Comparison of ENCODE assay signal across 30 cellular contexts in the genomic region with DNA sequence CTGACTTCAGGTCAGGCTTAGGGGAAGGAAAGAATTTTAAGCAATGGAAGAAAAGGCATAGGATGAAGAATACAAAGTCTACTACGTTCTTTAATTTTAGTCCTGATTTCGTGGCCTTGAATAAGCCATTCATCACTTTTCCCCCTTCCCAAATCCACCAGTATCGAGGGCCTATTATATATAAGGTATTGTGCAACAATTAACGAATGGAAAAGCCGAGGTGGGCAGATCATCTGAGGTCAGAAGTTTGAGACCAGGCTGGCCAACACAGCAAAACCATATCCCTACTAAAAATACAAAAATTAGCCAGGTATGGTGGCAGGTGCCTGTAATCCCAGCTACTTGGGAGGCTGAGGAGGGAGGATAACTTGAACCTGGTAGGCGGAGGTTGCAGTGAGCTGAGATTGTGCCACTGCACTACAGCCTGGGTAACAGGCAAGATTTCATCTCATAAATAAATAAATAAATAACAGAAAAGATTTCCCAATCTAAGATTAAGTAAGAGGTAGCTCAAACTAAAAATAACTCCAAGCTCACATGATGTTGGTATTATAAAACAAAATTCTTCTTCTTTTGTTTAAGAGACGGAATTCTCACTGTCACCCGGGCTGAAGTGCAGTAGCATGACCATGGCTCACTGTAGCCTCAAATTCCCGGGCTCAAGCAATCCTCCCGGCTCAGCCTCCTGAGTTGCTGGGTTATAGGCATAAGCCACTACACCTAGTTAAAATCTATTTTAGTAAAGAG. TPM values are rescaled to one million over a fixed set of nuclear protein-coding genes. Genes with fewer than 3 reads are reported as not detected.
DNase-seq lines count a peak whose midpoint lies in the region; ATAC-seq and TF ChIP-seq lines count a peak whose summit lies in the region.
"Had no signal": no experiment of that assay in that cellular context is flagged by ENCODE, and none has a peak within 500 bp of the region (broad histone marks: within the 10 kb centered on the region; RNA-seq: fewer than 3 reads in every experiment).

No MANE protein-coding gene starts in this region.

- no peak overlapping the region for H2BK20ac ChIP-seq in IMR-90 (ENCODE audit: low read depth, low read length)

- H3K27ac ChIP-seq in IMR-90 (ENCODE audit: insufficient read depth, low read length) (no peak overlapping the region), lower lobe of right lung (peak overlapping the region; percentile 29)
- H3K27ac ChIP-seq in CD8-positive, alpha-beta memory T cell (ENCODE audit: low read depth, low read length): no peak overlapping the region
- H3K27ac ChIP-seq: coronary artery had no signal

- BruUV-seq in IMR-90 (replicated peaks; lab: Mats Ljungman, UMichigan): no TSS peak

- in situ Hi-C loops in IMR-90 (cut with MboI; ENCODE audit: low sequenced_read_pairs): no loop called here

- H3K9ac ChIP-seq in IMR-90 (ENCODE audit: low read depth, low read length): no peak overlapping the region

- H3K14ac ChIP-seq in IMR-90 (replicated peaks; ENCODE audit: low read depth, low read length): no peak overlapping the region

- no peak overlapping the region for H3K56ac ChIP-seq in IMR-90 (ENCODE audit: extremely low read depth, insufficient read depth, low read length)

- H4K91ac ChIP-seq in IMR-90 (ENCODE audit: insufficient read depth, low read depth, low read length): no peak overlapping the region

- dilution Hi-C loops in IMR-90 (cut with HindIII; ENCODE audit: low sequenced_read_pairs, unreplicated experiment): no loop called here

- H3K4me1 ChIP-seq in IMR-90 (ENCODE audit: control insufficient read depth, insufficient read depth, low read length): no peaks in the 10 kb centered on the region
- peaks cover 35% of the 10 kb centered on the region for H3K4me1 ChIP-seq in lower lobe of right lung
- H3K4me1 ChIP-seq in CD8-positive, alpha-beta memory T cell (ENCODE audit: insufficient read depth, low read length): no peaks in the 10 kb centered on the region

- POLR2A ChIA-PET in IMR-90 (lab: Charles Lee; ENCODE audit: unreplicated experiment): no interaction called here
- POLR2A ChIA-PET in CD8-positive, alpha-beta memory T cell (lab: Charles Lee): no interaction called here

- no peak overlapping the region for H4K5ac ChIP-seq in IMR-90 (ENCODE audit: low read depth, low read length)

- no peak for ATAC-seq in IMR-90 (ENCODE audit: low read depth)
- ATAC-seq in lower lobe of right lung: peak; percentile 45 to 64
- ATAC-seq in HG03159 (IDR thresholded peaks at IDR 0.05; ENCODE audit: unreplicated experiment): no peak
- ATAC-seq: activated CD8-positive, alpha-beta memory T cell treated with anti-CD3 and anti-CD28 coated beads, Interleukin-2, amount 10 ng/mL, durations not matched to agents 7 days and 5 days; activated T-cell treated with anti-CD3 and anti-CD28 coated beads, Interleukin-2, amount 50 U/mL, for 72 hours; effector memory CD8-positive, alpha-beta T cell; naive thymus-derived CD4-positive, alpha-beta T cell; stimulated activated memory B cell treated with anti-CD40 and anti-IgM and Interleukin-4, amounts not matched to agents 10 μg/mL and 1 μg/mL and 100 μg/mL, for 72 hours; WTC11 had no signal

- no peak overlapping the region for H2AK5ac ChIP-seq in IMR-90 (ENCODE audit: low read depth, low read length)

- intact Hi-C loops in IMR-90 (cut with micrococcal nuclease) (loop anchor here (2.0 kb wide), 1 partner anchor 23 kb away; no protein-coding TSS in a partner anchor), lower lobe of right lung (cut with DNase I) (no loop called here)
- intact Hi-C loops in activated T-helper 1 cell treated with anti-CD3 and anti-CD28 coated beads, Interleukin-12 subunit alpha, Interleukin-12 subunit beta, Interleukin-2, Interleukin-4 antibody, amounts not matched to agents 30 ng/mL and 10 ng/mL and 1 ng/mL, durations not matched to agents 14 hours and 24 hours and 36 hours (cut with micrococcal nuclease): no loop called here

- H3K36me3 ChIP-seq in IMR-90 (ENCODE audit: control insufficient read depth, insufficient read depth, low read length): peaks cover 11% of the 10 kb centered on the region
- peaks cover 11% of the 10 kb centered on the region for H3K36me3 ChIP-seq in lower lobe of right lung
- H3K36me3 ChIP-seq in CD8-positive, alpha-beta memory T cell (ENCODE audit: insufficient read depth, low read length): no peaks in the 10 kb centered on the region
- H3K36me3 ChIP-seq: spleen had no signal

- no peak overlapping the region for H3K4me2 ChIP-seq in IMR-90 (ENCODE audit: low read depth, low read length)

- H3K36me3 Mint-ChIP-seq in activated T-helper 1 cell treated with anti-CD3 and anti-CD28 coated beads, Interleukin-12 subunit alpha, Interleukin-12 subunit beta, Interleukin-2, Interleukin-4 antibody, amounts not matched to agents 30 ng/mL and 10 ng/mL and 1 ng/mL, durations not matched to agents 14 hours and 24 hours and 36 hours (ENCODE audit: low read depth): no peaks in the 10 kb centered on the region
- H3K36me3 Mint-ChIP-seq in CD8-positive, alpha-beta memory T cell: no peaks in the 10 kb centered on the region
- H3K36me3 Mint-ChIP-seq: activated CD8-positive, alpha-beta memory T cell treated with anti-CD3 and anti-CD28 coated beads, Interleukin-2, amount 10 ng/mL, durations not matched to agents 7 days and 5 days; CD4-positive, CD25-positive, alpha-beta regulatory T cell; stimulated activated memory B cell treated with anti-CD40 and anti-IgM and Interleukin-4, amounts not matched to agents 10 μg/mL and 1 μg/mL and 100 μg/mL, for 72 hours had no signal

- H4K20me1 ChIP-seq in IMR-90 (ENCODE audit: insufficient read depth, low read length): no peaks in the 10 kb centered on the region

- H2BK120ac ChIP-seq in IMR-90 (ENCODE audit: low read depth, low read length): no peak overlapping the region

- no peak overlapping the region for H2BK5ac ChIP-seq in IMR-90 (ENCODE audit: low read depth, low read length, poor library complexity, severe bottlenecking)

- no peak overlapping the region for H2BK15ac ChIP-seq in IMR-90 (ENCODE audit: low read depth, low read length)

- H3K27me3 ChIP-seq in IMR-90 (ENCODE audit: control insufficient read depth, insufficient read depth, low read length): no peaks in the 10 kb centered on the region
- H3K27me3 ChIP-seq in lower lobe of right lung (ENCODE audit: low read depth): no peaks in the 10 kb centered on the region
- H3K27me3 ChIP-seq in CD8-positive, alpha-beta memory T cell (ENCODE audit: insufficient read depth, low read length, poor library complexity, severe bottlenecking): no peaks in the 10 kb centered on the region
- H3K27me3 ChIP-seq: spleen had no signal

- no CpG with 5 or more reads among the region's 10 CpGs for WGBS in IMR-90 (ENCODE audit: extremely low coverage in 2 of 2, insufficient read length in 1 of 2), 2 experiments

- no peak overlapping the region for H3K27ac Mint-ChIP-seq in activated T-helper 1 cell treated with anti-CD3 and anti-CD28 coated beads, Interleukin-12 subunit alpha, Interleukin-12 subunit beta, Interleukin-2, Interleukin-4 antibody, amounts not matched to agents 30 ng/mL and 10 ng/mL and 1 ng/mL, durations not matched to agents 14 hours and 24 hours and 36 hours
- H3K27ac Mint-ChIP-seq in CD8-positive, alpha-beta memory T cell: no peak overlapping the region
- H3K27ac Mint-ChIP-seq: activated CD8-positive, alpha-beta memory T cell treated with anti-CD3 and anti-CD28 coated beads, Interleukin-2, amount 10 ng/mL, durations not matched to agents 7 days and 5 days; activated naive CD4-positive, alpha-beta T cell treated with anti-CD3 and anti-CD28 coated beads for 36 hours; activated T-cell treated with anti-CD3 and anti-CD28 coated beads, Interleukin-2, amount 50 U/mL, for 72 hours; effector memory CD8-positive, alpha-beta T cell; naive thymus-derived CD4-positive, alpha-beta T cell; stimulated activated memory B cell treated with anti-CD40 and anti-IgM and Interleukin-4, amounts not matched to agents 10 μg/mL and 1 μg/mL and 100 μg/mL, for 72 hours; WTC11 had no signal

- H3K23ac ChIP-seq in IMR-90 (ENCODE audit: low read depth, low read length): no peak overlapping the region

- no peak overlapping the region for H3K4me3 Mint-ChIP-seq in activated T-helper 1 cell treated with anti-CD3 and anti-CD28 coated beads, Interleukin-12 subunit alpha, Interleukin-12 subunit beta, Interleukin-2, Interleukin-4 antibody, amounts not matched to agents 30 ng/mL and 10 ng/mL and 1 ng/mL, durations not matched to agents 14 hours and 24 hours and 36 hours
- no peak overlapping the region for H3K4me3 Mint-ChIP-seq in CD8-positive, alpha-beta memory T cell
- H3K4me3 Mint-ChIP-seq: activated CD8-positive, alpha-beta memory T cell treated with anti-CD3 and anti-CD28 coated beads, Interleukin-2, amount 10 ng/mL, durations not matched to agents 7 days and 5 days; activated naive CD4-positive, alpha-beta T cell treated with anti-CD3 and anti-CD28 coated beads for 36 hours; activated T-cell treated with anti-CD3 and anti-CD28 coated beads, Interleukin-2, amount 50 U/mL, for 72 hours; CD4-positive, CD25-positive, alpha-beta regulatory T cell; effector memory CD8-positive, alpha-beta T cell; naive thymus-derived CD4-positive, alpha-beta T cell; stimulated activated memory B cell treated with anti-CD40 and anti-IgM and Interleukin-4, amounts not matched to agents 10 μg/mL and 1 μg/mL and 100 μg/mL, for 72 hours; WTC11 had no signal

- H3K4ac ChIP-seq in IMR-90 (ENCODE audit: low read depth, low read length): no peak overlapping the region

- no peak for TF ChIP-seq CTCF in AG10803 (conservative IDR thresholded peaks at IDR 0.05; ENCODE audit: low read length)
- no peak for TF ChIP-seq CTCF in IMR-90 (conservative IDR thresholded peaks at IDR 0.05; ENCODE audit: low read depth, low read length)
- TF ChIP-seq CTCF in lower lobe of right lung (IDR thresholded peaks at IDR 0.05): no peak

- no peak for TF ChIP-seq RAD21 in IMR-90 (IDR thresholded peaks at IDR 0.05; ENCODE audit: low read length)

- H2AFZ ChIP-seq in IMR-90 (replicated peaks; ENCODE audit: low read length, poor library complexity): no peak overlapping the region

- H3K4me3 ChIP-seq in AG10803 (ENCODE audit: low read length) (no peak overlapping the region), IMR-90 (ENCODE audit: insufficient read depth, low read depth, low read length) (no peak overlapping the region), lower lobe of right lung (no peak overlapping the region)
- H3K4me3 ChIP-seq in CD8-positive, alpha-beta memory T cell (ENCODE audit: low read length): no peak overlapping the region
- H3K4me3 ChIP-seq: coronary artery, spleen had no signal

- H3K9me3 ChIP-seq in IMR-90 (ENCODE audit: control insufficient read depth, insufficient read depth, low read length) (no peaks in the 10 kb centered on the region), lower lobe of right lung (no peaks in the 10 kb centered on the region)
- no peaks in the 10 kb centered on the region for H3K9me3 ChIP-seq in CD8-positive, alpha-beta memory T cell (ENCODE audit: low read length)
- H3K9me3 ChIP-seq: spleen had no signal

- H3K18ac ChIP-seq in IMR-90 (ENCODE audit: low read depth, low read length): no peak overlapping the region

- H3K27me3 Mint-ChIP-seq in activated T-helper 1 cell treated with anti-CD3 and anti-CD28 coated beads, Interleukin-12 subunit alpha, Interleukin-12 subunit beta, Interleukin-2, Interleukin-4 antibody, amounts not matched to agents 30 ng/mL and 10 ng/mL and 1 ng/mL, durations not matched to agents 14 hours and 24 hours and 36 hours (ENCODE audit: insufficient read depth): no peaks in the 10 kb centered on the region
- no peaks in the 10 kb centered on the region for H3K27me3 Mint-ChIP-seq in CD8-positive, alpha-beta memory T cell
- H3K27me3 Mint-ChIP-seq: activated CD8-positive, alpha-beta memory T cell treated with anti-CD3 and anti-CD28 coated beads, Interleukin-2, amount 10 ng/mL, durations not matched to agents 7 days and 5 days; effector memory CD8-positive, alpha-beta T cell; naive thymus-derived CD4-positive, alpha-beta T cell; stimulated activated memory B cell treated with anti-CD40 and anti-IgM and Interleukin-4, amounts not matched to agents 10 μg/mL and 1 μg/mL and 100 μg/mL, for 72 hours had no signal

- CTCF ChIA-PET in IMR-90 (lab: Yijun Ruan, JAX): interaction anchor here (0.7 kb wide), 1 partner anchor 403 kb away, joined by 5 read pairs; no protein-coding TSS in a partner anchor
- CTCF ChIA-PET in CD8-positive, alpha-beta memory T cell (lab: Charles Lee): interaction anchor here (1.4 kb wide), 1 partner anchor 10 kb away, joined by 3 read pairs; no protein-coding TSS in a partner anchor

- H3K9me3 Mint-ChIP-seq in activated T-helper 1 cell treated with anti-CD3 and anti-CD28 coated beads, Interleukin-12 subunit alpha, Interleukin-12 subunit beta, Interleukin-2, Interleukin-4 antibody, amounts not matched to agents 30 ng/mL and 10 ng/mL and 1 ng/mL, durations not matched to agents 14 hours and 24 hours and 36 hours: no peaks in the 10 kb centered on the region
- no peaks in the 10 kb centered on the region for H3K9me3 Mint-ChIP-seq in CD8-positive, alpha-beta memory T cell
- H3K9me3 Mint-ChIP-seq: activated naive CD4-positive, alpha-beta T cell treated with anti-CD3 and anti-CD28 coated beads for 36 hours; activated T-cell treated with anti-CD3 and anti-CD28 coated beads, Interleukin-2, amount 50 U/mL, for 72 hours; effector memory CD8-positive, alpha-beta T cell; naive thymus-derived CD4-positive, alpha-beta T cell; stimulated activated memory B cell treated with anti-CD40 and anti-IgM and Interleukin-4, amounts not matched to agents 10 μg/mL and 1 μg/mL and 100 μg/mL, for 72 hours; WTC11 had no signal

- H3K9me1 ChIP-seq in IMR-90 (ENCODE audit: insufficient read depth, low read length): no peaks in the 10 kb centered on the region

- H3K4me1 Mint-ChIP-seq in activated T-helper 1 cell treated with anti-CD3 and anti-CD28 coated beads, Interleukin-12 subunit alpha, Interleukin-12 subunit beta, Interleukin-2, Interleukin-4 antibody, amounts not matched to agents 30 ng/mL and 10 ng/mL and 1 ng/mL, durations not matched to agents 14 hours and 24 hours and 36 hours (ENCODE audit: low read depth): no peaks in the 10 kb centered on the region
- H3K4me1 Mint-ChIP-seq in CD8-positive, alpha-beta memory T cell: no peaks in the 10 kb centered on the region
- H3K4me1 Mint-ChIP-seq: activated CD8-positive, alpha-beta memory T cell treated with anti-CD3 and anti-CD28 coated beads, Interleukin-2, amount 10 ng/mL, durations not matched to agents 7 days and 5 days; CD4-positive, CD25-positive, alpha-beta regulatory T cell; stimulated activated memory B cell treated with anti-CD40 and anti-IgM and Interleukin-4, amounts not matched to agents 10 μg/mL and 1 μg/mL and 100 μg/mL, for 72 hours had no signal

- no peaks in the 10 kb centered on the region for H3K79me1 ChIP-seq in IMR-90 (ENCODE audit: low read depth in 1 of 2, low read length in 2 of 2)

- no peak overlapping the region for H2AK9ac ChIP-seq in IMR-90 (replicated peaks; ENCODE audit: low read depth, low read length, poor library complexity)

- DNase-seq in AG10803 (ENCODE audit: low read depth): peak; percentile 57
- no peak for DNase-seq in IMR-90
- peak; percentile 41 for DNase-seq in fibroblast of gingiva (ENCODE audit: low read depth)
- no peak for DNase-seq in lower lobe of right lung
- no peak for DNase-seq in activated T-helper 1 cell treated with anti-CD3 and anti-CD28 coated beads, Interleukin-12 subunit alpha, Interleukin-12 subunit beta, Interleukin-2, Interleukin-4 antibody, amounts not matched to agents 30 ng/mL and 10 ng/mL and 1 ng/mL, durations not matched to agents 14 hours and 24 hours and 36 hours (ENCODE audit: low spot score)
- no peak for DNase-seq in Ammon's horn (ENCODE audit: low spot score)
- no peak for DNase-seq in CD8-positive, alpha-beta memory T cell
- DNase-seq: activated CD4-positive, alpha-beta T cell treated with anti-CD3 and anti-CD28 coated beads, Interleukin-2, amount 50 U/mL, for 1 hour; activated CD8-positive, alpha-beta memory T cell treated with anti-CD3 and anti-CD28 coated beads, Interleukin-2, amount 10 ng/mL, durations not matched to agents 7 days and 5 days; activated naive CD4-positive, alpha-beta T cell treated with anti-CD3 and anti-CD28 coated beads for 36 hours; activated T-cell treated with anti-CD3 and anti-CD28 coated beads, Interleukin-2, amount 50 U/mL, for 72 hours; CD4-positive, CD25-positive, alpha-beta regulatory T cell; effector memory CD8-positive, alpha-beta T cell; GF-D8; glutamatergic neuron; GOT3; Kasumi-1; kidney; naive thymus-derived CD4-positive, alpha-beta T cell; NCI-H1092 treated with DMSO at 0.1 percent for 48 hours; NCI-H2029 treated with DMSO at 0.1 percent for 48 hours; NCI-H2227 treated with DMSO at 0.1 percent for 48 hours; NCI-H69; nucleus accumbens; spleen; stimulated activated CD4-positive, alpha-beta T cell treated with anti-CD3 and anti-CD28 coated beads, Interleukin-4, amount 100 ng/mL, for 1 hour had no signal

- H4K8ac ChIP-seq in IMR-90 (ENCODE audit: low read depth in 2 of 2, low read length in 2 of 2): no peak overlapping the region

- no peak for TF ChIP-seq POLR2A in IMR-90 (IDR thresholded peaks at IDR 0.05; ENCODE audit: low read depth, low read length)

RNA-seq across cellular contexts. Expression of a gene that starts 58.3 kb away (rescaled TPM):
- total RNA-seq in IMR-90 (2012; rRNA removed) (12.7 and 17.2 TPM in 2 replicates), lower lobe of right lung (38.2 TPM)
- 12.9 and 14.1 TPM in 2 replicates for polyA plus RNA-seq in IMR-90 (2012; rRNA removed)
- polyA plus RNA-seq in IMR-90 (2012; cell fraction: cytosol; rRNA removed): 1.7 and 2.5 TPM in 2 replicates
- polyA plus RNA-seq in IMR-90 (2012; cell fraction: nucleus; rRNA removed; ENCODE audit: low replicate concordance): 32.2 and 127 TPM in 2 replicates
- 26.1 and 27.3 TPM in 2 replicates for total RNA-seq in activated T-helper 1 cell treated with anti-CD3 and anti-CD28 coated beads, Interleukin-12 subunit alpha, Interleukin-12 subunit beta, Interleukin-2, Interleukin-4 antibody, amounts not matched to agents 30 ng/mL and 10 ng/mL and 1 ng/mL, durations not matched to agents 14 hours and 24 hours and 36 hours
- total RNA-seq in CD8-positive, alpha-beta memory T cell: 10 to 100 TPM; 17.1 to 21.9 TPM
- 7.5 TPM for polyA plus RNA-seq in CD8-positive, alpha-beta memory T cell

Comparison
In these comparisons a context has a peak if more than half of its experiments do, and no peak if none do; other contexts are left out.
1. DNase-seq: peak in AG10803 (single experiment) and fibroblast of gingiva (single experiment); none in IMR-90 (single experiment), lower lobe of right lung (single experiment), activated T-helper 1 cell treated with anti-CD3 and anti-CD28 coated beads, Interleukin-12 subunit alpha, Interleukin-12 subunit beta, Interleukin-2, Interleukin-4 antibody, amounts not matched to agents 30 ng/mL and 10 ng/mL and 1 ng/mL, durations not matched to agents 14 hours and 24 hours and 36 hours (single experiment), Ammon's horn (single experiment) and CD8-positive, alpha-beta memory T cell (0 of 5).
2. ATAC-seq: peak in lower lobe of right lung (2 of 2); none in IMR-90 (single experiment) and HG03159 (single experiment).